ENCODE assay signal across 1 cellular context in genomic region chrX:36961590-36961989, GRCh38.
TF ChIP-seq lines count a peak whose summit lies in the region.

No MANE protein-coding gene starts in this region.

TF ChIP-seq in GM23338, 12 proteins besides CTCF, POLR2A, EP300 and RAD21 (continued from another document):
- TF ChIP-seq ETS1 (IDR thresholded peaks at IDR 0.05) = no peak
